Comparison of ENCODE assay signal across 26 cellular contexts in the genomic region with DNA sequence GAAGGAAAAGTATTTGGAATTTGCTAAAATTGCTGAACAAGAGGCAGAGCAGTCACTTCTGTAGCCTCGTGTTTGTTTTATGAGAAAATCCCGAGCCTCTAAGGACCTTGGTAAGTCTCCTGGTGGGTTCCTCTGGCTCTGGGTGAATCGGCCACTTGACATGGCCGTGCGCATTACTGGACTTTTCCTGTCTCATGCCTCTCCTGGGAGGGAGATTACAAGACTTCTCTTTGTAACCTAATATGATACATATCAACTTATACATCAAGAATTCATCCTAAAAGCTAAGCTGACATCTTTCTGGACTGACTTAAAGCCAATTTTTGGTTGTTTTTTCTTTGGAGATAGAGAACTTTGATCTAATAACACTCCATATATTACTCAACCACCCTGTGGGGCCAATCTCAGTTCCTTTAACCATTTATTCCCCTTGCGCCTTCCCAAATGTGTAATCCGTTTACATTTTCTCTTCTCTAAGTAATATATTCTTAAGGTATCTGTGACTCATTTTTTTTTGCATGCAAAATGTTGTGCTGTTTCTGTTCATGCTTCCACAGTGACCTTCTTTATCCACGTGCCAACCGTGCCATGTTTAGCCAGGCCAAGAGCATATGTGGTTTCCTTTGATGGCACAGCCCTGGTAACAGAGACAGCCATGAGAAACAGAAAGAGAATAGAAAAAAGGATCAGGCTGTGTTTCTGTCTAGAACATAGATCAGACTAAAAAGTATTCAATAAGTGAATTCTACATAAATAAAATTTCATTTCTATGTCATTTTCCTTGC. TPM values are rescaled to one million over a fixed set of nuclear protein-coding genes. Genes with fewer than 3 reads are reported as not detected.
DNase-seq lines count a peak whose midpoint lies in the region; ATAC-seq and TF ChIP-seq lines count a peak whose summit lies in the region.
"Had no signal": no experiment of that assay in that cellular context is flagged by ENCODE, and none has a peak within 500 bp of the region (broad histone marks: within the 10 kb centered on the region; RNA-seq: fewer than 3 reads in every experiment).

No MANE protein-coding gene starts in this region.

- H3K4ac ChIP-seq in H9 (ENCODE audit: low read depth, low read length): no peak overlapping the region

- H3K27ac ChIP-seq in heart right ventricle (peak overlapping the region in 8 of 10 donors; percentile 12 to 72 (median 40)), uterus (peak overlapping the region; percentile 13 to 49), H9 (ENCODE audit: insufficient read length, low read depth, low read length) (no peak overlapping the region)
- H3K27ac ChIP-seq: PC-9 had no signal

- H2BK120ac ChIP-seq in H9 (ENCODE audit: low read depth, low read length, poor library complexity, severe bottlenecking): no peak overlapping the region

- H3K4me1 Mint-ChIP-seq in mesothelial cell of epicardium (peaks cover 50% of the 10 kb centered on the region), H9 (peaks cover 25 to 28% of the 10 kb centered on the region in 2 experiments), natural killer cell (no peaks in the 10 kb centered on the region)
- H3K4me1 Mint-ChIP-seq: activated naive CD8-positive, alpha-beta T cell treated with anti-CD3 and anti-CD28 coated beads, Interleukin-2, amount 10 ng/mL, durations not matched to agents 7 days and 5 days had no signal

- H3K27me3 ChIP-seq in heart right ventricle (no peaks in the 10 kb centered on the region), uterus (no peaks in the 10 kb centered on the region), H9 (ENCODE audit: insufficient read depth, low read length) (no peaks in the 10 kb centered on the region)

- H3K36me3 ChIP-seq in heart right ventricle (no peaks in the 10 kb centered on the region), uterus (no peaks in the 10 kb centered on the region)
- H3K36me3 ChIP-seq: BE2C had no signal

- H2AFZ ChIP-seq in H9 (ENCODE audit: low read length): no peak overlapping the region
- H2AFZ ChIP-seq: PC-9 had no signal

- TF ChIP-seq CTCF in heart right ventricle (IDR thresholded peaks at IDR 0.05) (no peak), astrocyte of the spinal cord (IDR thresholded peaks at IDR 0.05; ENCODE audit: low read depth, low read length) (no peak), mesothelial cell of epicardium (IDR thresholded peaks at IDR 0.05; ENCODE audit: unreplicated experiment) (no peak), uterus (IDR thresholded peaks at IDR 0.05) (no peak), H9 (conservative IDR thresholded peaks at IDR 0.05) (no peak), natural killer cell (IDR thresholded peaks at IDR 0.05) (no peak)

- H4K91ac ChIP-seq in H9 (ENCODE audit: insufficient read length, low read depth, low read length): no peak overlapping the region

- DNase-seq in heart right ventricle (no peak), cardiac septum (ENCODE audit: low spot score) (no peak), astrocyte of the spinal cord (ENCODE audit: low read depth, low spot score) (peak; percentile 77), mesothelial cell of epicardium (ENCODE audit: low spot score in 2 of 2, unreplicated experiment in 2 of 2) (no peak), uterus (no peak), H9 (no peak), natural killer cell (no peak), AML-193 (lab: John Stamatoyannopoulos, UW) (no peak)
- DNase-seq: 8988T; activated CD4-positive, alpha-beta T cell treated with anti-CD3 and anti-CD28 coated beads for 1 hour; activated CD8-positive, alpha-beta T cell treated with anti-CD3 and anti-CD28 coated beads, Interleukin-2, amount 10 ng/mL, durations not matched to agents 7 days and 5 days; activated effector memory CD4-positive, alpha-beta T cell treated with anti-CD3 and anti-CD28 coated beads, Interleukin-2, amount 50 U/mL, for 16 hours; activated naive CD8-positive, alpha-beta T cell treated with anti-CD3 and anti-CD28 coated beads, Interleukin-2, amount 10 ng/mL, durations not matched to agents 7 days and 5 days; BE2C; DMS79; GF-D8; GOT3; NCI-H1694; NCI-H510A treated with DMSO at 0.1 percent for 48 hours; PC-9; SIG-M5; stimulated activated CD4-positive, alpha-beta T cell treated with anti-CD3 and anti-CD28 coated beads, Interleukin-4, amount 100 ng/mL, for 24 hours; stimulated activated naive CD4-positive, alpha-beta T cell; T-helper 1 cell had no signal

- no peak overlapping the region for H3T11ph ChIP-seq in H9 (ENCODE audit: low read length)

- no peak overlapping the region for H3K18ac ChIP-seq in H9 (ENCODE audit: insufficient read length, low read depth, low read length)

- no peaks in the 10 kb centered on the region for H3K9me3 ChIP-seq in heart right ventricle
- H3K9me3 ChIP-seq in uterus: no peaks in the 10 kb centered on the region
- no peaks in the 10 kb centered on the region for H3K9me3 ChIP-seq in H9 (ENCODE audit: control insufficient read depth, low read depth, low read length)
- H3K9me3 ChIP-seq: BE2C had no signal

- H3K4me3 ChIP-seq in heart right ventricle (peak overlapping the region in 1 of 10 donors; percentile 3), astrocyte of the spinal cord (ENCODE audit: low read depth, low read length) (no peak overlapping the region), uterus (no peak overlapping the region)
- H3K4me3 ChIP-seq: PC-9 had no signal

- intact Hi-C loops in heart right ventricle (cut with DNase I): loop anchor here in 1 of 10 donors (5.0 kb wide), 1 partner anchor 44 kb away; no protein-coding TSS in a partner anchor
- intact Hi-C loops in cardiac septum (cut with DNase I): loop anchor here (5.0 kb wide), 1 partner anchor 56 kb away; no protein-coding TSS in a partner anchor
- intact Hi-C loops in uterus (cut with DNase I; ENCODE audit: low total_unique reads): no loop called here
- intact Hi-C loops in natural killer cell (cut with micrococcal nuclease): no loop called here

- H3K4me2 ChIP-seq in H9 (ENCODE audit: insufficient read depth, insufficient read length, low read length): no peak overlapping the region
- H3K4me2 ChIP-seq: PC-9 had no signal

- no peaks in the 10 kb centered on the region for H4K20me1 ChIP-seq in H9 (ENCODE audit: control insufficient read depth, insufficient read depth, insufficient read length)

- H3K14ac ChIP-seq in H9 (ENCODE audit: insufficient read depth, low read length): no peak overlapping the region

- H2BK5ac ChIP-seq in H9 (ENCODE audit: insufficient read length, low read length): no peak overlapping the region

- H4K5ac ChIP-seq in H9 (ENCODE audit: insufficient read length, low read depth, low read length): no peak overlapping the region

- H3K79me1 ChIP-seq in H9 (ENCODE audit: insufficient read depth, low read depth, low read length, poor library complexity, severe bottlenecking): no peaks in the 10 kb centered on the region

- ATAC-seq in heart right ventricle: peak in 1 of 8 donors; percentile 37
- no peak for ATAC-seq in natural killer cell
- ATAC-seq: activated CD8-positive, alpha-beta T cell treated with anti-CD3 and anti-CD28 coated beads, Interleukin-2, amount 10 ng/mL, durations not matched to agents 7 days and 5 days had no signal

- H2BK20ac ChIP-seq in H9 (ENCODE audit: low read depth, low read length, poor library complexity, severe bottlenecking): no peak overlapping the region

- H3K23me2 ChIP-seq in H9 (ENCODE audit: insufficient read length, low read depth, low read length, poor library complexity, severe bottlenecking): no peaks in the 10 kb centered on the region

- H3K9ac ChIP-seq in H9 (ENCODE audit: extremely low read depth, insufficient read length, low read length): no peak overlapping the region

- TF ChIP-seq POLR2A in uterus (IDR thresholded peaks at IDR 0.05): no peak

- H2BK15ac ChIP-seq in H9 (ENCODE audit: low read depth, low read length): no peak overlapping the region

- H3K4me1 ChIP-seq in heart right ventricle: peaks cover 0 to 46% (median 18%) of the 10 kb centered on the region in 9 donors
- H3K4me1 ChIP-seq in uterus: no peaks in the 10 kb centered on the region
- peaks cover 5% of the 10 kb centered on the region; the same call in 1 of the 2 replicates for H3K4me1 ChIP-seq in H9 (ENCODE audit: insufficient read depth, low read length)
- H3K4me1 ChIP-seq: BE2C had no signal

- H3K23ac ChIP-seq in H9 (ENCODE audit: insufficient read length, low read depth, low read length): no peak overlapping the region

- no peak overlapping the region for H2AK5ac ChIP-seq in H9 (ENCODE audit: insufficient read length, low read length)

- H3K27me3 Mint-ChIP-seq in mesothelial cell of epicardium (ENCODE audit: low read depth): peaks cover 5% of the 10 kb centered on the region
- H3K27me3 Mint-ChIP-seq in H9 (ENCODE audit: low read depth): peaks cover 3% of the 10 kb centered on the region; the same call in 1 of the 2 replicates
- H3K27me3 Mint-ChIP-seq in natural killer cell (ENCODE audit: low read depth in 2 of 2): peaks cover 19 to 80% of the 10 kb centered on the region in 2 donors
- H3K27me3 Mint-ChIP-seq: brain had no signal

- H3K4me3 Mint-ChIP-seq in mesothelial cell of epicardium (no peak overlapping the region), H9 (no peak overlapping the region), natural killer cell (no peak overlapping the region)
- H3K4me3 Mint-ChIP-seq: activated CD8-positive, alpha-beta T cell treated with anti-CD3 and anti-CD28 coated beads, Interleukin-2, amount 10 ng/mL, durations not matched to agents 7 days and 5 days; activated naive CD8-positive, alpha-beta T cell treated with anti-CD3 and anti-CD28 coated beads, Interleukin-2, amount 10 ng/mL, durations not matched to agents 7 days and 5 days; dendritic cell treated with granulocyte-macrophage colony-stimulating factor and Interleukin-4, amounts not matched to agents 40 ng/mL and 50 ng/mL, for 4 days had no signal

- in situ Hi-C loops in astrocyte of the spinal cord (cut with HindIII; ENCODE audit: low sequenced_read_pairs): no loop called here

- H3K56ac ChIP-seq in H9 (ENCODE audit: insufficient read length, low read depth, low read length): no peak overlapping the region

- no peak overlapping the region for H2BK12ac ChIP-seq in H9 (ENCODE audit: insufficient read length, low read depth, low read length)

- H3K9me3 Mint-ChIP-seq in mesothelial cell of epicardium: peaks cover 3% of the 10 kb centered on the region
- no peaks in the 10 kb centered on the region for H3K9me3 Mint-ChIP-seq in H9
- peaks cover 0 to 3% of the 10 kb centered on the region in 2 donors for H3K9me3 Mint-ChIP-seq in natural killer cell
- H3K9me3 Mint-ChIP-seq: dendritic cell treated with granulocyte-macrophage colony-stimulating factor and Interleukin-4, amounts not matched to agents 40 ng/mL and 50 ng/mL, for 4 days had no signal

- H3K79me2 ChIP-seq in H9 (ENCODE audit: insufficient read depth, low read length): no peaks in the 10 kb centered on the region

- H3K27ac Mint-ChIP-seq in mesothelial cell of epicardium: peak overlapping the region; percentile 39
- H3K27ac Mint-ChIP-seq in H9: no peak overlapping the region
- no peak overlapping the region for H3K27ac Mint-ChIP-seq in natural killer cell
- H3K27ac Mint-ChIP-seq: activated CD8-positive, alpha-beta T cell treated with anti-CD3 and anti-CD28 coated beads, Interleukin-2, amount 10 ng/mL, durations not matched to agents 7 days and 5 days; activated naive CD8-positive, alpha-beta T cell treated with anti-CD3 and anti-CD28 coated beads, Interleukin-2, amount 10 ng/mL, durations not matched to agents 7 days and 5 days; dendritic cell treated with granulocyte-macrophage colony-stimulating factor and Interleukin-4, amounts not matched to agents 40 ng/mL and 50 ng/mL, for 4 days had no signal

- 71 to 84% methylated on average over 9 of the region's 9 CpGs for WGBS in heart right ventricle, 2 donors
- WGBS in H9 (ENCODE audit: extremely low coverage, insufficient read length, low lambda C conversion rate): no CpG with 5 or more reads among the region's 9 CpGs

- H3K36me3 Mint-ChIP-seq in mesothelial cell of epicardium (no peaks in the 10 kb centered on the region), H9 (ENCODE audit: insufficient read depth in 1 of 3, low read depth in 3 of 3) (no peaks in the 10 kb centered on the region), natural killer cell (no peaks in the 10 kb centered on the region)
- H3K36me3 Mint-ChIP-seq: activated naive CD8-positive, alpha-beta T cell treated with anti-CD3 and anti-CD28 coated beads, Interleukin-2, amount 10 ng/mL, durations not matched to agents 7 days and 5 days; brain had no signal

- H4K8ac ChIP-seq in H9 (replicated peaks; ENCODE audit: insufficient read length, low read depth, low read length): no peak overlapping the region

RNA-seq across cellular contexts. Expression of gene JAG1, which starts 47.5 kb away (rescaled TPM):
- 10 to 100 TPM; 23.0 to 38.2 (median 27.5) TPM for total RNA-seq in heart right ventricle
- polyA plus RNA-seq in heart right ventricle: 10 to 100 TPM; 11.1 to 17.9 TPM
- total RNA-seq in cardiac septum: 42.1 TPM
- total RNA-seq in mesothelial cell of epicardium: 70.6 to 74.1 TPM (median 70.9 TPM) in 3 replicates
- total RNA-seq in uterus: 100 to 1,000 TPM in 2 of 4 donors, 10 to 100 TPM in 2; 53.8 to 154 (median 111) TPM
- 54.0 and 58.1 TPM in 2 replicates for total RNA-seq in H9 (2021)
- 10 to 100 TPM in 1 of 3 donors, 1 to 10 TPM in 2; 8.1 to 12.3 (median 8.7) TPM for total RNA-seq in natural killer cell
